In genomic region chr4:46196086-46196485, GRCh38 we compare ENCODE assay signal across 18 cellular contexts.
DNase-seq lines count a peak whose midpoint lies in the region; ATAC-seq, FAIRE-seq and TF ChIP-seq lines count a peak whose summit lies in the region.
"Had no signal": no experiment of that assay in that cellular context is flagged by ENCODE, and none has a peak within 500 bp of the region (broad histone marks: within the 10 kb centered on the region; RNA-seq: fewer than 3 reads in every experiment).

No MANE protein-coding gene starts in this region.

- H3K36me3 ChIP-seq in H1 (ENCODE audit: control insufficient read depth in 2 of 4, insufficient read depth in 4 of 4, low read length in 3 of 4) (no peaks in the 10 kb centered on the region), neuronal stem cell (replicated peaks in 1 of 2; ENCODE audit: control insufficient read depth in 2 of 2, insufficient read depth in 2 of 2, low read length in 2 of 2) (no peaks in the 10 kb centered on the region)
- H3K36me3 ChIP-seq: BLaER1 had no signal

- no peak overlapping the region for H3K27ac ChIP-seq in H9 (ENCODE audit: insufficient read length, low read depth, low read length)
- H3K27ac ChIP-seq in H1 (ENCODE audit: low read depth, low read length): no peak overlapping the region
- H3K27ac ChIP-seq in neuronal stem cell (replicated peaks; ENCODE audit: low read length): no peak overlapping the region
- H3K27ac ChIP-seq: A549, BLaER1 had no signal

- no peaks in the 10 kb centered on the region for H4K20me1 ChIP-seq in H9 (ENCODE audit: control insufficient read depth, insufficient read depth, insufficient read length)
- H4K20me1 ChIP-seq in H1 (replicated peaks in 1 of 2; ENCODE audit: control insufficient read depth in 1 of 2, insufficient read depth in 2 of 2, low read length in 2 of 2): no peaks in the 10 kb centered on the region
- H4K20me1 ChIP-seq: BLaER1 had no signal

- no peaks in the 10 kb centered on the region for H3K79me1 ChIP-seq in H9 (ENCODE audit: insufficient read depth, low read depth, low read length, poor library complexity, severe bottlenecking)
- no peaks in the 10 kb centered on the region for H3K79me1 ChIP-seq in H1 (ENCODE audit: low read depth, low read length)
- H3K79me1 ChIP-seq in neuronal stem cell (ENCODE audit: low read depth, low read length): no peaks in the 10 kb centered on the region

- no peaks in the 10 kb centered on the region for H3K36me3 Mint-ChIP-seq in H9 (ENCODE audit: insufficient read depth in 1 of 3, low read depth in 3 of 3)
- H3K36me3 Mint-ChIP-seq: CD8-positive, alpha-beta memory T cell had no signal

- no peak for TF ChIP-seq EP300 in H1 (IDR thresholded peaks at IDR 0.05; ENCODE audit: borderline replicate concordance in 1 of 2, low read depth in 2 of 2, low read length in 2 of 2)

- H2AK5ac ChIP-seq in H9 (ENCODE audit: insufficient read length, low read length) (no peak overlapping the region), H1 (ENCODE audit: low read depth, low read length) (no peak overlapping the region), neuronal stem cell (ENCODE audit: low read depth, low read length) (no peak overlapping the region)

- no peak for TF ChIP-seq POLR2A in H1 (IDR thresholded peaks at IDR 0.05; ENCODE audit: control extremely low read depth in 1 of 2, low read depth in 2 of 2, low read length in 2 of 2)

- no peak overlapping the region for H3T11ph ChIP-seq in H9 (ENCODE audit: low read length)

- H3K4me1 Mint-ChIP-seq in H9: no peaks in the 10 kb centered on the region
- H3K4me1 Mint-ChIP-seq: CD8-positive, alpha-beta memory T cell had no signal

- CTCF ChIA-PET in H1 (lab: Charles Lee; ENCODE audit: partially characterized antibody): no interaction called here

- H3K4me3 ChIP-seq in H1 (ENCODE audit: extremely low read depth in 1 of 4, insufficient read depth in 2 of 4, low read depth in 3 of 4, low read length in 4 of 4) (no peak overlapping the region), neuronal stem cell (ENCODE audit: low read length in 2 of 2) (no peak overlapping the region)
- H3K4me3 ChIP-seq: A549, BLaER1 had no signal

- H3K4ac ChIP-seq in H9 (ENCODE audit: low read depth, low read length): no peak overlapping the region
- H3K4ac ChIP-seq in H1 (replicated peaks; ENCODE audit: insufficient read length, low read depth, low read length): no peak overlapping the region
- H3K4ac ChIP-seq in neuronal stem cell (ENCODE audit: low read length): no peak overlapping the region

- no peak overlapping the region for H3K23ac ChIP-seq in H9 (ENCODE audit: insufficient read length, low read depth, low read length)
- no peak overlapping the region for H3K23ac ChIP-seq in H1 (ENCODE audit: insufficient read length)
- H3K23ac ChIP-seq in neuronal stem cell (ENCODE audit: low read depth, low read length, poor library complexity): no peak overlapping the region

- FAIRE-seq in H1 (lab: Jason Lieb, UNC): no peak
- FAIRE-seq: A549 had no signal

- H4K8ac ChIP-seq in H9 (replicated peaks; ENCODE audit: insufficient read length, low read depth, low read length): no peak overlapping the region
- H4K8ac ChIP-seq in H1 (ENCODE audit: extremely low read depth, insufficient read depth, low read length): no peak overlapping the region
- no peak overlapping the region for H4K8ac ChIP-seq in neuronal stem cell (ENCODE audit: low read depth, low read length)

- POLR2A ChIA-PET in H1 (lab: Charles Lee; ENCODE audit: partially characterized antibody): no interaction called here

- no peak overlapping the region for H2BK5ac ChIP-seq in H9 (ENCODE audit: insufficient read length, low read length)
- no peak overlapping the region for H2BK5ac ChIP-seq in H1 (ENCODE audit: low read depth, low read length)
- no peak overlapping the region for H2BK5ac ChIP-seq in neuronal stem cell (ENCODE audit: low read length)

- H2BK20ac ChIP-seq in H9 (ENCODE audit: low read depth, low read length, poor library complexity, severe bottlenecking) (no peak overlapping the region), H1 (ENCODE audit: low read length) (no peak overlapping the region)

- no peaks in the 10 kb centered on the region for H3K4me1 ChIP-seq in H9 (ENCODE audit: insufficient read depth, low read length)
- H3K4me1 ChIP-seq in H1 (replicated peaks in 1 of 4; ENCODE audit: control insufficient read depth in 3 of 4, insufficient read depth in 4 of 4, low read length in 3 of 4): no peaks in the 10 kb centered on the region
- H3K4me1 ChIP-seq in neuronal stem cell (ENCODE audit: control insufficient read depth in 2 of 2, insufficient read depth in 1 of 2, low read depth in 1 of 2, low read length in 2 of 2): no peaks in the 10 kb centered on the region
- H3K4me1 ChIP-seq: A549, BLaER1 had no signal

- no peak overlapping the region for H3K4me2 ChIP-seq in H9 (ENCODE audit: insufficient read depth, insufficient read length, low read length)
- no peak overlapping the region for H3K4me2 ChIP-seq in H1 (ENCODE audit: insufficient read depth in 1 of 2, low read depth in 2 of 2, low read length in 2 of 2)
- no peak overlapping the region for H3K4me2 ChIP-seq in neuronal stem cell (ENCODE audit: insufficient read depth, low read length, poor library complexity, severe bottlenecking)
- H3K4me2 ChIP-seq: A549, BLaER1 had no signal

- no peak overlapping the region for H3K14ac ChIP-seq in H9 (ENCODE audit: insufficient read depth, low read length)
- no peak overlapping the region for H3K14ac ChIP-seq in H1 (ENCODE audit: insufficient read length)
- no peak overlapping the region for H3K14ac ChIP-seq in neuronal stem cell (ENCODE audit: low read length)

- H3K4me3 Mint-ChIP-seq in H9: no peak overlapping the region
- H3K4me3 Mint-ChIP-seq: CD8-positive, alpha-beta memory T cell had no signal

- no peak overlapping the region for H3K18ac ChIP-seq in H9 (ENCODE audit: insufficient read length, low read depth, low read length)
- H3K18ac ChIP-seq in H1 (ENCODE audit: extremely low read depth, low read length): no peak overlapping the region
- no peak overlapping the region for H3K18ac ChIP-seq in neuronal stem cell (ENCODE audit: low read length)

- no peaks in the 10 kb centered on the region; the same call in 1 of the 2 replicates for H3K27me3 Mint-ChIP-seq in H9 (ENCODE audit: low read depth)
- H3K27me3 Mint-ChIP-seq: CD8-positive, alpha-beta memory T cell had no signal

- H4K5ac ChIP-seq in H9 (ENCODE audit: insufficient read length, low read depth, low read length) (no peak overlapping the region), H1 (ENCODE audit: insufficient read length, low read depth, low read length) (no peak overlapping the region)

- DNase-seq in CMK (ENCODE audit: low read depth) (peak; percentile 37), H9 (peak; percentile 56), H1 (ENCODE audit: low read depth in 1 of 2, low spot score in 2 of 2) (no peak), neuronal stem cell (ENCODE audit: low spot score) (no peak), NCI-H1436 treated with DMSO at 0.1 percent for 48 hours (lab: John Stamatoyannopoulos, UW) (no peak)
- no peak for DNase-seq in stimulated activated naive CD4-positive, alpha-beta T cell treated with Interleukin-2 at 50 U/mL for 16 hours (lab: John Stamatoyannopoulos, UW)
- DNase-seq: CD8-positive, alpha-beta memory T cell; DND-41; HCEC 1CT; NCI-H1105; NCI-H187; NCI-H2107; NCI-H510A; NCI-H774; SW 1271 had no signal

- no peaks in the 10 kb centered on the region for H3K79me2 ChIP-seq in H9 (ENCODE audit: insufficient read depth, low read length)
- H3K79me2 ChIP-seq in H1 (ENCODE audit: control insufficient read depth in 1 of 2, insufficient read depth in 2 of 2, low read length in 2 of 2): no peaks in the 10 kb centered on the region

- no CpG with 5 or more reads among the region's 1 CpG for WGBS in H9 (ENCODE audit: extremely low coverage, insufficient read length, low lambda C conversion rate)
- 79% methylated on average over 1 of the region's 1 CpG; no CpG with 5 or more reads in 1 of the 2 experiments for WGBS in H1 (ENCODE audit: extremely low coverage in 1 of 2, insufficient coverage in 1 of 2, insufficient read length in 1 of 2, insufficient replicate concordance in 2 of 2, low coverage in 1 of 2, low lambda C conversion rate in 2 of 2, missing lambda C conversion rate in 1 of 2), 2 experiments
- WGBS in neuronal stem cell (ENCODE audit: extremely low coverage in 2 of 2, insufficient read length in 2 of 2, insufficient replicate concordance in 1 of 2), 2 donors: no CpG with 5 or more reads among the region's 1 CpG

- H3K9ac ChIP-seq in H9 (ENCODE audit: extremely low read depth, insufficient read length, low read length): no peak overlapping the region
- no peak overlapping the region for H3K9ac ChIP-seq in H1 (replicated peaks in 1 of 4; ENCODE audit: extremely low read depth in 1 of 4, low read depth in 3 of 4, low read length in 3 of 4)
- H3K9ac ChIP-seq in neuronal stem cell (ENCODE audit: low read depth, low read length, poor library complexity): no peak overlapping the region
- H3K9ac ChIP-seq: BLaER1 had no signal

- H3K23me2 ChIP-seq in H9 (ENCODE audit: insufficient read length, low read depth, low read length, poor library complexity, severe bottlenecking) (no peaks in the 10 kb centered on the region), H1 (ENCODE audit: low read depth, low read length) (no peaks in the 10 kb centered on the region)

- no peak overlapping the region for H3K27ac Mint-ChIP-seq in H9
- H3K27ac Mint-ChIP-seq: CD8-positive, alpha-beta memory T cell had no signal

- H2AFZ ChIP-seq in H9 (ENCODE audit: low read length): peak overlapping the region; percentile 98
- peak overlapping the region; percentile 63; the same call in 1 of the 2 replicates for H2AFZ ChIP-seq in H1 (ENCODE audit: low read length)
- peak overlapping the region; percentile 83 for H2AFZ ChIP-seq in neuronal stem cell (ENCODE audit: low read length)

- H3K56ac ChIP-seq in H9 (ENCODE audit: insufficient read length, low read depth, low read length) (no peak overlapping the region), H1 (replicated peaks; ENCODE audit: insufficient read length, low read depth, low read length) (no peak overlapping the region)

- TF ChIP-seq RAD21 in H1 (IDR thresholded peaks at IDR 0.05 in 1 of 2, conservative IDR thresholded peaks at IDR 0.05 in 1 of 2; ENCODE audit: low read depth in 2 of 2, low read length in 2 of 2): no peak

- no peak overlapping the region for H2BK12ac ChIP-seq in H9 (ENCODE audit: insufficient read length, low read depth, low read length)
- no peak overlapping the region for H2BK12ac ChIP-seq in H1 (ENCODE audit: low read depth, low read length)
- no peak overlapping the region for H2BK12ac ChIP-seq in neuronal stem cell (ENCODE audit: low read length)

- no peak overlapping the region for H2BK15ac ChIP-seq in H9 (ENCODE audit: low read depth, low read length)
- H2BK15ac ChIP-seq in H1 (ENCODE audit: low read length): no peak overlapping the region
- H2BK15ac ChIP-seq in neuronal stem cell (ENCODE audit: low read length): no peak overlapping the region

- TF ChIP-seq CTCF in H9 (conservative IDR thresholded peaks at IDR 0.05) (no peak), H1 (IDR thresholded peaks at IDR 0.05; ENCODE audit: control extremely low read depth in 1 of 3, insufficient read depth in 1 of 3, low read depth in 1 of 3, low read length in 3 of 3) (no peak)

- peaks cover 0 to 5% of the 10 kb centered on the region in 2 experiments; a peak in 2 of 5 replicates for H3K9me3 Mint-ChIP-seq in H9

- H2BK120ac ChIP-seq in H9 (ENCODE audit: low read depth, low read length, poor library complexity, severe bottlenecking) (no peak overlapping the region), H1 (replicated peaks; ENCODE audit: low read depth, low read length) (no peak overlapping the region), neuronal stem cell (ENCODE audit: low read depth, low read length) (no peak overlapping the region)

- H3K9me3 ChIP-seq in H9 (ENCODE audit: control insufficient read depth, low read depth, low read length): no peaks in the 10 kb centered on the region
- peaks cover 3% of the 10 kb centered on the region in 2 experiments; a peak in 3 of 4 replicates for H3K9me3 ChIP-seq in H1 (ENCODE audit: insufficient read depth in 2 of 2, low read depth in 1 of 2, low read length in 1 of 2)
- H3K9me3 ChIP-seq in neuronal stem cell (replicated peaks in 1 of 2; ENCODE audit: control insufficient read depth in 2 of 2, insufficient read depth in 1 of 2, low read depth in 1 of 2, low read length in 2 of 2): no peaks in the 10 kb centered on the region
- H3K9me3 ChIP-seq: A549, BLaER1 had no signal

- no peak for ATAC-seq in HG02571 (IDR thresholded peaks at IDR 0.05; ENCODE audit: unreplicated experiment)
- ATAC-seq: A549 had no signal

- H4K91ac ChIP-seq in H9 (ENCODE audit: insufficient read length, low read depth, low read length): no peak overlapping the region
- H4K91ac ChIP-seq in H1 (replicated peaks; ENCODE audit: insufficient read length, low read length): no peak overlapping the region
- no peak overlapping the region for H4K91ac ChIP-seq in neuronal stem cell (ENCODE audit: low read depth, low read length, poor library complexity)

- H3K27me3 ChIP-seq in H9 (ENCODE audit: insufficient read depth, low read length): no peaks in the 10 kb centered on the region
- H3K27me3 ChIP-seq in H1 (replicated peaks in 1 of 4; ENCODE audit: control insufficient read depth in 3 of 4, extremely low read depth in 1 of 4, insufficient read depth in 3 of 4, low read length in 3 of 4): no peaks in the 10 kb centered on the region
- H3K27me3 ChIP-seq in neuronal stem cell (ENCODE audit: control insufficient read depth in 3 of 3, insufficient read depth in 3 of 3, low read depth in 1 of 3, low read length in 3 of 3): no peaks in the 10 kb centered on the region
- H3K27me3 ChIP-seq: BLaER1 had no signal

Comparison
In these comparisons a context has a peak if more than half of its experiments do, and no peak if none do; other contexts are left out.
1. DNase-seq: peak in CMK (single experiment) and H9 (single experiment); none in H1 (0 of 2), neuronal stem cell (single experiment), stimulated activated naive CD4-positive, alpha-beta T cell treated with Interleukin-2 at 50 U/mL for 16 hours (single experiment) and NCI-H1436 treated with DMSO at 0.1 percent for 48 hours (single experiment).
2. Peak in every context shown above with its lines, with median percentiles within 50 percentile points of each other: H2AFZ ChIP-seq.